Comparison of ENCODE assay signal across 38 cellular contexts in the genomic region with DNA sequence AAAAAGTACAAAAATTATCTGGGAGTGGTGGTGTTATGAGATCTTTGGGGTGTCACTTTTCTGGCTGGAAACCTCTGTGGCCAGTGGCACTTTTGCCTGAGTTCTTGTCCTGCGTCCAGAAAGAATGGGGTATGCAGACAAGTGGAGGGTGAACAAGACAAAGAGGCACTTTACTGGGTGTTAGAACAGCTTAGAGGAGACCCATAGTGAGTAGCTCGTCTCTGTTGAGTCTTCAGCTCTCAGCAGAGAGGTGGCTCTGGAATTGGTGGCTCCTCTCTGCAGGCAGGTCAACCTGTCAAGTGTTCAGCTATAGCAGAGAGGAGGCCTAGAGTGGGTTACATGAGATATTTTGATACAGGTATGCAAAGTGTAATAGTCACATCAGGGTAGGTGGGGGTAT. TPM values are rescaled to one million over a fixed set of nuclear protein-coding genes. Genes with fewer than 3 reads are reported as not detected.
"Had no signal": no experiment of that assay in that cellular context is flagged by ENCODE, and none has a peak within 500 bp of the region (broad histone marks: within the 10 kb centered on the region; RNA-seq: fewer than 3 reads in every experiment).

No MANE protein-coding gene starts in this region.

- H3K27me3 Mint-ChIP-seq: activated naive CD8-positive, alpha-beta T cell treated with anti-CD3 and anti-CD28 coated beads for 36 hours; central memory CD8-positive, alpha-beta T cell had no signal

- H3K36me3 Mint-ChIP-seq: activated CD4-positive, alpha-beta memory T cell treated with anti-CD3 and anti-CD28 coated beads for 36 hours; activated CD8-positive, alpha-beta memory T cell treated with anti-CD3 and anti-CD28 coated beads, Interleukin-2, amount 10 ng/mL, durations not matched to agents 7 days and 5 days; activated naive CD4-positive, alpha-beta T cell treated with anti-CD3 and anti-CD28 coated beads, Interleukin-2, amount 50 U/mL, for 72 hours; activated naive CD8-positive, alpha-beta T cell treated with anti-CD3 and anti-CD28 coated beads for 36 hours had no signal

- H3K36me3 ChIP-seq: adrenal gland, brain microvascular endothelial cell, breast epithelium had no signal

- ATAC-seq: activated CD8-positive, alpha-beta memory T cell treated with anti-CD3 and anti-CD28 coated beads, Interleukin-2, amount 10 ng/mL, durations not matched to agents 7 days and 5 days; activated CD8-positive, alpha-beta T cell treated with anti-CD3 and anti-CD28 coated beads for 36 hours; activated naive CD4-positive, alpha-beta T cell treated with anti-CD3 and anti-CD28 coated beads, Interleukin-2, amount 50 U/mL, for 72 hours; activated T-cell treated with anti-CD3 and anti-CD28 coated beads, Interleukin-2, amount 50 U/mL, for 4 hours; activated T-cell treated with anti-CD3 and anti-CD28 coated beads, Interleukin-2, amount 50 U/mL, for 72 hours; activated T-helper 17 cell treated with anti-CD3 and anti-CD28 coated beads, Interleukin-2, amount 50 U/mL, for 72 hours; body of pancreas had no signal

- H3K4me3 Mint-ChIP-seq: activated B cell treated with CpG ODN at 0.5 μM for 24 hours; activated CD4-positive, alpha-beta memory T cell treated with anti-CD3 and anti-CD28 coated beads for 36 hours; activated CD4-positive, alpha-beta T cell treated with anti-CD3 and anti-CD28 coated beads, Interleukin-2, amount 10 ng/mL, durations not matched to agents 24 days and 14 days; activated CD8-positive, alpha-beta memory T cell treated with anti-CD3 and anti-CD28 coated beads, Interleukin-2, amount 10 ng/mL, durations not matched to agents 7 days and 5 days; activated CD8-positive, alpha-beta T cell treated with anti-CD3 and anti-CD28 coated beads for 36 hours; activated naive CD4-positive, alpha-beta T cell treated with anti-CD3 and anti-CD28 coated beads for 36 hours; activated naive CD8-positive, alpha-beta T cell treated with anti-CD3 and anti-CD28 coated beads for 36 hours; activated T-cell treated with anti-CD3 and anti-CD28 coated beads, Interleukin-2, amount 50 U/mL, for 4 hours; activated T-cell treated with anti-CD3 and anti-CD28 coated beads, Interleukin-2, amount 50 U/mL, for 72 hours; activated T-helper 1 cell treated with anti-CD3 and anti-CD28 coated beads, Interleukin-12 subunit alpha, Interleukin-12 subunit beta, Interleukin-2, Interleukin-4 antibody, amounts not matched to agents 30 ng/mL and 10 ng/mL and 1 ng/mL, durations not matched to agents 14 hours and 24 hours and 36 hours; activated T-helper 17 cell treated with anti-CD3 and anti-CD28 coated beads, Interleukin-2, amount 50 U/mL, for 72 hours; central memory CD8-positive, alpha-beta T cell; T-helper 1 cell treated with Interleukin-12 subunit alpha and Interleukin-12 subunit beta and Interleukin-4 antibody, amounts not matched to agents 30 μg/mL and 1 μg/mL, for 36 hours; T-helper 2 cell treated with Interferon-gamma antibody and Interleukin-4, amounts not matched to agents 5 μg/mL and 100 μg/mL, for 36 hours had no signal

- H3K27ac Mint-ChIP-seq: activated B cell treated with CpG ODN at 0.5 μM for 24 hours; activated CD4-positive, alpha-beta memory T cell treated with anti-CD3 and anti-CD28 coated beads for 36 hours; activated CD4-positive, alpha-beta T cell treated with anti-CD3 and anti-CD28 coated beads, Interleukin-2, amount 10 ng/mL, durations not matched to agents 24 days and 14 days; activated CD8-positive, alpha-beta memory T cell treated with anti-CD3 and anti-CD28 coated beads, Interleukin-2, amount 10 ng/mL, durations not matched to agents 7 days and 5 days; activated CD8-positive, alpha-beta T cell treated with anti-CD3 and anti-CD28 coated beads for 36 hours; activated naive CD4-positive, alpha-beta T cell treated with anti-CD3 and anti-CD28 coated beads for 36 hours; activated naive CD4-positive, alpha-beta T cell treated with anti-CD3 and anti-CD28 coated beads, Interleukin-2, amount 50 U/mL, for 72 hours; activated naive CD8-positive, alpha-beta T cell treated with anti-CD3 and anti-CD28 coated beads for 36 hours; activated T-cell treated with anti-CD3 and anti-CD28 coated beads, Interleukin-2, amount 50 U/mL, for 72 hours; activated T-helper 1 cell treated with anti-CD3 and anti-CD28 coated beads, Interleukin-12 subunit alpha, Interleukin-12 subunit beta, Interleukin-2, Interleukin-4 antibody, amounts not matched to agents 30 ng/mL and 10 ng/mL and 1 ng/mL, durations not matched to agents 14 hours and 24 hours and 36 hours; activated T-helper 17 cell treated with anti-CD3 and anti-CD28 coated beads, Interleukin-2, amount 50 U/mL, for 72 hours; T-helper 1 cell treated with Interleukin-12 subunit alpha and Interleukin-12 subunit beta and Interleukin-4 antibody, amounts not matched to agents 30 μg/mL and 1 μg/mL, for 36 hours; T-helper 2 cell treated with Interferon-gamma antibody and Interleukin-4, amounts not matched to agents 5 μg/mL and 100 μg/mL, for 36 hours had no signal

- H3K9me3 Mint-ChIP-seq: activated B cell treated with CpG ODN at 0.5 μM for 24 hours; activated CD4-positive, alpha-beta memory T cell treated with anti-CD3 and anti-CD28 coated beads for 36 hours; activated CD4-positive, alpha-beta T cell treated with anti-CD3 and anti-CD28 coated beads, Interleukin-2, amount 10 ng/mL, durations not matched to agents 24 days and 14 days; activated CD8-positive, alpha-beta T cell treated with anti-CD3 and anti-CD28 coated beads for 36 hours; activated naive CD4-positive, alpha-beta T cell treated with anti-CD3 and anti-CD28 coated beads for 36 hours; activated naive CD4-positive, alpha-beta T cell treated with anti-CD3 and anti-CD28 coated beads, Interleukin-2, amount 50 U/mL, for 72 hours; activated naive CD8-positive, alpha-beta T cell treated with anti-CD3 and anti-CD28 coated beads for 36 hours; activated T-cell treated with anti-CD3 and anti-CD28 coated beads, Interleukin-2, amount 50 U/mL, for 4 hours; activated T-cell treated with anti-CD3 and anti-CD28 coated beads, Interleukin-2, amount 50 U/mL, for 72 hours; activated T-helper 1 cell treated with anti-CD3 and anti-CD28 coated beads, Interleukin-12 subunit alpha, Interleukin-12 subunit beta, Interleukin-2, Interleukin-4 antibody, amounts not matched to agents 30 ng/mL and 10 ng/mL and 1 ng/mL, durations not matched to agents 14 hours and 24 hours and 36 hours; activated T-helper 17 cell treated with anti-CD3 and anti-CD28 coated beads, Interleukin-2, amount 50 U/mL, for 72 hours; central memory CD8-positive, alpha-beta T cell; T-helper 1 cell treated with Interleukin-12 subunit alpha and Interleukin-12 subunit beta and Interleukin-4 antibody, amounts not matched to agents 30 μg/mL and 1 μg/mL, for 36 hours; T-helper 2 cell treated with Interferon-gamma antibody and Interleukin-4, amounts not matched to agents 5 μg/mL and 100 μg/mL, for 36 hours had no signal

- H3K9me3 ChIP-seq: adrenal gland, body of pancreas, breast epithelium had no signal

- H3K27ac ChIP-seq: adrenal gland, body of pancreas, brain microvascular endothelial cell, breast epithelium, VCaP had no signal

- H3K4me1 ChIP-seq: adrenal gland, body of pancreas, breast epithelium had no signal

- H3K27me3 ChIP-seq: adrenal gland, body of pancreas, brain microvascular endothelial cell, breast epithelium had no signal

- H3K4me3 ChIP-seq: adrenal gland, body of pancreas, breast epithelium had no signal

- DNase-seq: activated B cell treated with CpG ODN at 0.5 μM for 24 hours; activated CD4-positive, alpha-beta memory T cell treated with anti-CD3 and anti-CD28 coated beads for 36 hours; activated CD4-positive, alpha-beta T cell treated with anti-CD3 and anti-CD28 coated beads for 4 hours; activated CD4-positive, alpha-beta T cell treated with anti-CD3 and anti-CD28 coated beads, Interleukin-2, amount 10 ng/mL, durations not matched to agents 24 days and 14 days; activated CD4-positive, alpha-beta T cell treated with anti-CD3 and anti-CD28 coated beads, Interleukin-2, amount 50 U/mL, for 1 hour; activated CD4-positive, alpha-beta T cell treated with anti-CD3 and anti-CD28 coated beads, Interleukin-2, amount 50 U/mL, for 4 hours; activated CD4-positive, CD25-positive, alpha-beta regulatory T cell treated with anti-CD3 and anti-CD28 coated beads, Interleukin-2, amount 50 U/mL, for 72 hours; activated CD8-positive, alpha-beta memory T cell treated with anti-CD3 and anti-CD28 coated beads, Interleukin-2, amount 10 ng/mL, durations not matched to agents 7 days and 5 days; activated CD8-positive, alpha-beta T cell treated with anti-CD3 and anti-CD28 coated beads for 36 hours; activated effector memory CD4-positive, alpha-beta T cell treated with anti-CD3 and anti-CD28 coated beads, Interleukin-2, amount 50 U/mL, for 16 hours; activated gamma-delta T cell treated with Interleukin-2 at 50 U/mL for 16 hours; activated naive CD4-positive, alpha-beta T cell; activated naive CD4-positive, alpha-beta T cell treated with anti-CD3 and anti-CD28 coated beads for 36 hours; activated naive CD4-positive, alpha-beta T cell treated with anti-CD3 and anti-CD28 coated beads, Interleukin-2, amount 50 U/mL, for 16 hours; activated naive CD8-positive, alpha-beta T cell treated with anti-CD3 and anti-CD28 coated beads for 36 hours; activated T-cell treated with anti-CD3 and anti-CD28 coated beads for 4 hours; activated T-cell treated with anti-CD3 and anti-CD28 coated beads, Interleukin-2, amount 50 U/mL, for 1 hour; activated T-cell treated with anti-CD3 and anti-CD28 coated beads, Interleukin-2, amount 50 U/mL, for 4 hours; activated T-cell treated with anti-CD3 and anti-CD28 coated beads, Interleukin-2, amount 50 U/mL, for 72 hours; adrenal gland; amniotic stem cell; aorta; body of pancreas; caudate nucleus; SW 1271; T-helper 1 cell; T-helper 2 cell; T-helper 9 cell had no signal

- H3K4me1 Mint-ChIP-seq: activated B cell treated with CpG ODN at 0.5 μM for 24 hours; activated T-helper 17 cell treated with anti-CD3 and anti-CD28 coated beads, Interleukin-2, amount 50 U/mL, for 72 hours had no signal

RNA-seq across cellular contexts. Expression of a gene that starts 26.1 kb away (rescaled TPM):
- total RNA-seq: activated B cell treated with CpG ODN at 0.5 μM for 24 hours; activated CD4-positive, alpha-beta memory T cell treated with anti-CD3 and anti-CD28 coated beads for 36 hours; activated CD4-positive, alpha-beta T cell treated with anti-CD3 and anti-CD28 coated beads, Interleukin-2, amount 10 ng/mL, durations not matched to agents 24 days and 14 days; activated CD8-positive, alpha-beta memory T cell treated with anti-CD3 and anti-CD28 coated beads, Interleukin-2, amount 10 ng/mL, durations not matched to agents 7 days and 5 days; activated CD8-positive, alpha-beta T cell treated with anti-CD3 and anti-CD28 coated beads for 36 hours; activated naive CD4-positive, alpha-beta T cell treated with anti-CD3 and anti-CD28 coated beads for 36 hours; activated naive CD4-positive, alpha-beta T cell treated with anti-CD3 and anti-CD28 coated beads, Interleukin-2, amount 50 U/mL, for 72 hours; activated naive CD8-positive, alpha-beta T cell treated with anti-CD3 and anti-CD28 coated beads for 36 hours; activated T-cell treated with anti-CD3 and anti-CD28 coated beads, Interleukin-2, amount 50 U/mL, for 4 hours; activated T-cell treated with anti-CD3 and anti-CD28 coated beads, Interleukin-2, amount 50 U/mL, for 72 hours; activated T-helper 1 cell treated with anti-CD3 and anti-CD28 coated beads, Interleukin-12 subunit alpha, Interleukin-12 subunit beta, Interleukin-2, Interleukin-4 antibody, amounts not matched to agents 30 ng/mL and 10 ng/mL and 1 ng/mL, durations not matched to agents 14 hours and 24 hours and 36 hours; activated T-helper 17 cell treated with anti-CD3 and anti-CD28 coated beads, Interleukin-2, amount 50 U/mL, for 72 hours; adrenal gland; aorta; astrocyte; body of pancreas; breast epithelium had no signal
- polyA plus RNA-seq: adrenal gland, aorta had no signal

RNA-seq across cellular contexts. Expression of a gene that starts 31.4 kb away (rescaled TPM):
- total RNA-seq: activated B cell treated with CpG ODN at 0.5 μM for 24 hours; activated CD4-positive, alpha-beta memory T cell treated with anti-CD3 and anti-CD28 coated beads for 36 hours; activated CD4-positive, alpha-beta T cell treated with anti-CD3 and anti-CD28 coated beads, Interleukin-2, amount 10 ng/mL, durations not matched to agents 24 days and 14 days; activated CD8-positive, alpha-beta memory T cell treated with anti-CD3 and anti-CD28 coated beads, Interleukin-2, amount 10 ng/mL, durations not matched to agents 7 days and 5 days; activated CD8-positive, alpha-beta T cell treated with anti-CD3 and anti-CD28 coated beads for 36 hours; activated naive CD4-positive, alpha-beta T cell treated with anti-CD3 and anti-CD28 coated beads for 36 hours; activated naive CD4-positive, alpha-beta T cell treated with anti-CD3 and anti-CD28 coated beads, Interleukin-2, amount 50 U/mL, for 72 hours; activated naive CD8-positive, alpha-beta T cell treated with anti-CD3 and anti-CD28 coated beads for 36 hours; activated T-cell treated with anti-CD3 and anti-CD28 coated beads, Interleukin-2, amount 50 U/mL, for 4 hours; activated T-cell treated with anti-CD3 and anti-CD28 coated beads, Interleukin-2, amount 50 U/mL, for 72 hours; activated T-helper 1 cell treated with anti-CD3 and anti-CD28 coated beads, Interleukin-12 subunit alpha, Interleukin-12 subunit beta, Interleukin-2, Interleukin-4 antibody, amounts not matched to agents 30 ng/mL and 10 ng/mL and 1 ng/mL, durations not matched to agents 14 hours and 24 hours and 36 hours; activated T-helper 17 cell treated with anti-CD3 and anti-CD28 coated beads, Interleukin-2, amount 50 U/mL, for 72 hours; adrenal gland; aorta; astrocyte; body of pancreas; breast epithelium had no signal
- polyA plus RNA-seq: adrenal gland, aorta had no signal

RNA-seq across cellular contexts. Expression of a gene that starts 47.7 kb away (rescaled TPM):
- total RNA-seq: activated B cell treated with CpG ODN at 0.5 μM for 24 hours; activated CD4-positive, alpha-beta memory T cell treated with anti-CD3 and anti-CD28 coated beads for 36 hours; activated CD4-positive, alpha-beta T cell treated with anti-CD3 and anti-CD28 coated beads, Interleukin-2, amount 10 ng/mL, durations not matched to agents 24 days and 14 days; activated CD8-positive, alpha-beta memory T cell treated with anti-CD3 and anti-CD28 coated beads, Interleukin-2, amount 10 ng/mL, durations not matched to agents 7 days and 5 days; activated CD8-positive, alpha-beta T cell treated with anti-CD3 and anti-CD28 coated beads for 36 hours; activated naive CD4-positive, alpha-beta T cell treated with anti-CD3 and anti-CD28 coated beads for 36 hours; activated naive CD4-positive, alpha-beta T cell treated with anti-CD3 and anti-CD28 coated beads, Interleukin-2, amount 50 U/mL, for 72 hours; activated naive CD8-positive, alpha-beta T cell treated with anti-CD3 and anti-CD28 coated beads for 36 hours; activated T-cell treated with anti-CD3 and anti-CD28 coated beads, Interleukin-2, amount 50 U/mL, for 4 hours; activated T-cell treated with anti-CD3 and anti-CD28 coated beads, Interleukin-2, amount 50 U/mL, for 72 hours; activated T-helper 1 cell treated with anti-CD3 and anti-CD28 coated beads, Interleukin-12 subunit alpha, Interleukin-12 subunit beta, Interleukin-2, Interleukin-4 antibody, amounts not matched to agents 30 ng/mL and 10 ng/mL and 1 ng/mL, durations not matched to agents 14 hours and 24 hours and 36 hours; activated T-helper 17 cell treated with anti-CD3 and anti-CD28 coated beads, Interleukin-2, amount 50 U/mL, for 72 hours; adrenal gland; aorta; astrocyte; body of pancreas; breast epithelium had no signal
- polyA plus RNA-seq: adrenal gland, aorta had no signal
